In genomic region chr3:66488492-66488891, GRCh38 we compare ENCODE assay signal across 14 cellular contexts. TPM values are rescaled to one million over a fixed set of nuclear protein-coding genes. Genes with fewer than 3 reads are reported as not detected.
DNase-seq lines count a peak whose midpoint lies in the region; ATAC-seq and TF ChIP-seq lines count a peak whose summit lies in the region.
"Had no signal": no experiment of that assay in that cellular context is flagged by ENCODE, and none has a peak within 500 bp of the region (broad histone marks: within the 10 kb centered on the region; RNA-seq: fewer than 3 reads in every experiment).

No MANE protein-coding gene starts in this region.

- peak overlapping the region; percentile 97 for H3K4me2 ChIP-seq in neural progenitor cell

- no peaks in the 10 kb centered on the region for H3K27me3 Mint-ChIP-seq in CD4-positive, alpha-beta T cell
- H3K27me3 Mint-ChIP-seq in activated CD4-positive, alpha-beta memory T cell treated with anti-CD3 and anti-CD28 coated beads, Interleukin-2, amount 10 ng/mL, durations not matched to agents 7 days and 5 days, result no peaks in the 10 kb centered on the region
- H3K27me3 Mint-ChIP-seq in neural progenitor cell (ENCODE audit: insufficient read depth, low read depth), result no peaks in the 10 kb centered on the region

- no peak for TF ChIP-seq CTCF in CD4-positive, alpha-beta T cell (IDR thresholded peaks at IDR 0.05)
- no peak for TF ChIP-seq CTCF in neural progenitor cell (IDR thresholded peaks at IDR 0.05)

- H4K20me1 ChIP-seq in neural progenitor cell (ENCODE audit: low read depth), result peaks cover 100% of the 10 kb centered on the region

- peaks cover 96% of the 10 kb centered on the region for H3K4me1 ChIP-seq in neural progenitor cell

- no peak for DNase-seq in CD4-positive, alpha-beta T cell
- DNase-seq in activated CD4-positive, alpha-beta memory T cell treated with anti-CD3 and anti-CD28 coated beads, Interleukin-2, amount 10 ng/mL, durations not matched to agents 7 days and 5 days, result no peak
- DNase-seq in neural progenitor cell (ENCODE audit: low spot score) (no peak), NCI-H146 (lab: John Stamatoyannopoulos, UW) (no peak), D341Med (ENCODE audit: low spot score) (no peak), H7 (no peak), AML-193 (lab: John Stamatoyannopoulos, UW) (no peak)
- DNase-seq: activated T-cell treated with anti-CD3 and anti-CD28 coated beads, Interleukin-2, amount 50 U/mL, for 1 hour; immature natural killer cell; KG1; NCI-H2107 had no signal

- peaks cover 55% of the 10 kb centered on the region for H3F3A ChIP-seq in neural progenitor cell (ENCODE audit: low read depth)

- H2AFZ ChIP-seq in neural progenitor cell (replicated peaks), result no peak overlapping the region

- no peaks in the 10 kb centered on the region for H3K9me3 Mint-ChIP-seq in CD4-positive, alpha-beta T cell
- no peaks in the 10 kb centered on the region for H3K9me3 Mint-ChIP-seq in activated CD4-positive, alpha-beta memory T cell treated with anti-CD3 and anti-CD28 coated beads, Interleukin-2, amount 10 ng/mL, durations not matched to agents 7 days and 5 days
- H3K9me3 Mint-ChIP-seq in neural progenitor cell, result no peaks in the 10 kb centered on the region
- H3K9me3 Mint-ChIP-seq: immature natural killer cell had no signal

- H3K27me3 ChIP-seq in CD4-positive, alpha-beta T cell (ENCODE audit: control insufficient read depth, insufficient read depth, low read length), result no peaks in the 10 kb centered on the region
- H3K27me3 ChIP-seq in neural progenitor cell (no peaks in the 10 kb centered on the region), H7 (ENCODE audit: control insufficient read depth, insufficient read depth, low read length) (no peaks in the 10 kb centered on the region)

- H3K4me3 Mint-ChIP-seq in CD4-positive, alpha-beta T cell, result peak overlapping the region; percentile 21
- no peak overlapping the region for H3K4me3 Mint-ChIP-seq in activated CD4-positive, alpha-beta memory T cell treated with anti-CD3 and anti-CD28 coated beads, Interleukin-2, amount 10 ng/mL, durations not matched to agents 7 days and 5 days
- H3K4me3 Mint-ChIP-seq in neural progenitor cell, result no peak overlapping the region
- H3K4me3 Mint-ChIP-seq: immature natural killer cell had no signal

- H3K27ac ChIP-seq in CD4-positive, alpha-beta T cell (ENCODE audit: low read depth, low read length), result peak overlapping the region; percentile 15
- peak overlapping the region; percentile 24 for H3K27ac ChIP-seq in neural progenitor cell

- ATAC-seq in CD4-positive, alpha-beta T cell (ENCODE audit: poor library complexity), result peak; percentile 32
- ATAC-seq in GM19395 (IDR thresholded peaks at IDR 0.05; ENCODE audit: unreplicated experiment), result peak; percentile 48
- ATAC-seq: HCT116 had no signal

- H3K9me3 ChIP-seq in CD4-positive, alpha-beta T cell (ENCODE audit: control insufficient read depth, low read length), result no peaks in the 10 kb centered on the region
- no peaks in the 10 kb centered on the region for H3K9me3 ChIP-seq in neural progenitor cell (ENCODE audit: low read depth)

- CTCF ChIA-PET in CD4-positive, alpha-beta T cell (lab: Charles Lee), result no interaction called here
- CTCF ChIA-PET in activated CD4-positive, alpha-beta memory T cell treated with anti-CD3 and anti-CD28 coated beads, Interleukin-2, amount 10 ng/mL, durations not matched to agents 7 days and 5 days (lab: Charles Lee), result interaction anchor here (1.5 to 3.0 kb wide), 3 partner anchors 20 to 110 kb away, joined by 7 to 11 read pairs (median 7); no protein-coding TSS in a partner anchor

- intact Hi-C loops in CD4-positive, alpha-beta T cell (cut with DNase I, micrococcal nuclease), result no loop called here

- POLR2A ChIA-PET in CD4-positive, alpha-beta T cell (lab: Charles Lee), result no interaction called here
- POLR2A ChIA-PET in activated CD4-positive, alpha-beta memory T cell treated with anti-CD3 and anti-CD28 coated beads, Interleukin-2, amount 10 ng/mL, durations not matched to agents 7 days and 5 days (lab: Charles Lee), result interaction anchor here (5.4 to 12.8 kb wide), 2 partner anchors 9 to 16 kb away, joined by 50 to 117 read pairs; partner anchors contain the start of gene LRIG1

- no peaks in the 10 kb centered on the region for H3K36me3 Mint-ChIP-seq in CD4-positive, alpha-beta T cell (ENCODE audit: low read depth)
- peaks cover 29% of the 10 kb centered on the region for H3K36me3 Mint-ChIP-seq in activated CD4-positive, alpha-beta memory T cell treated with anti-CD3 and anti-CD28 coated beads, Interleukin-2, amount 10 ng/mL, durations not matched to agents 7 days and 5 days (ENCODE audit: low read depth)
- H3K36me3 Mint-ChIP-seq in neural progenitor cell, result peaks cover 13% of the 10 kb centered on the region

- peaks cover 87% of the 10 kb centered on the region for H3K4me1 Mint-ChIP-seq in CD4-positive, alpha-beta T cell (ENCODE audit: low read depth)
- H3K4me1 Mint-ChIP-seq in activated CD4-positive, alpha-beta memory T cell treated with anti-CD3 and anti-CD28 coated beads, Interleukin-2, amount 10 ng/mL, durations not matched to agents 7 days and 5 days, result peaks cover 84% of the 10 kb centered on the region
- H3K4me1 Mint-ChIP-seq in neural progenitor cell, result peaks cover 83% of the 10 kb centered on the region

- no peak overlapping the region for H3K4me3 ChIP-seq in neural progenitor cell
- no peak overlapping the region for H3K4me3 ChIP-seq in H7 (ENCODE audit: insufficient read depth, low read depth, low read length)
- H3K4me3 ChIP-seq: skin epidermis had no signal

- no peaks in the 10 kb centered on the region for H3K36me3 ChIP-seq in neural progenitor cell
- no peaks in the 10 kb centered on the region; the same call in 1 of the 2 replicates for H3K36me3 ChIP-seq in H7 (replicated peaks; ENCODE audit: control insufficient read depth, insufficient read depth, low read length)

- no peak overlapping the region for H3K9ac ChIP-seq in neural progenitor cell

- H3K27ac Mint-ChIP-seq in CD4-positive, alpha-beta T cell, result peak overlapping the region; percentile 84
- peak overlapping the region; percentile 83 for H3K27ac Mint-ChIP-seq in activated CD4-positive, alpha-beta memory T cell treated with anti-CD3 and anti-CD28 coated beads, Interleukin-2, amount 10 ng/mL, durations not matched to agents 7 days and 5 days
- no peak overlapping the region for H3K27ac Mint-ChIP-seq in neural progenitor cell
- H3K27ac Mint-ChIP-seq: immature natural killer cell had no signal

- H3K79me2 ChIP-seq in neural progenitor cell (ENCODE audit: low read depth), result peaks cover 100% of the 10 kb centered on the region

RNA-seq across cellular contexts. Expression of gene LRIG1, which starts 12.3 kb away (rescaled TPM):
- 10 to 100 TPM; 30.1 to 33.1 TPM for total RNA-seq in CD4-positive, alpha-beta T cell
- total RNA-seq in activated CD4-positive, alpha-beta memory T cell treated with anti-CD3 and anti-CD28 coated beads, Interleukin-2, amount 10 ng/mL, durations not matched to agents 7 days and 5 days, result 10 to 100 TPM; 43.0 to 43.7 TPM
- total RNA-seq in neural progenitor cell (ENCODE audit: low replicate concordance), result 169 and 184 TPM in 2 replicates
- total RNA-seq in H7 (2014; rRNA removed; shearing (Covaris generic)), result 69.7 and 101 TPM in 2 replicates
